Comparison of ENCODE assay signal across 1 cellular context in the genomic region with DNA sequence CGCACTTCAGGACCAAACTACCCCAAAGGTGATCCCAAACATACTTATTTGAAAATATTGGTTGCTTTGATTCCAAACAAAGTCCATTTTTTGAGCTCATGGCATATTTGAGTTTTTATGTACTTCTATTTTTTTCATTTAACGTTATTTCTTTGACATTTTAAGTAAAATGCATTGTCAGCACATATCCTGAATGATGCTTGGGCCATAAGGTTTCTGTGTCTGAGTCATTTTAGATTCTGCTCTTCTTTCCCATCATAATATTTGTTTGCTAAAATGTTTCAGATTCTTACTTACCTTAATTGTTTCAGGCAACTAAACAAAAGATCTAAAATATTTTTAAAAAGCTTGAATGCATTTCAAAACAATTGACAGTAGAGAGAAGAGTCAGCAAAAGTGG.
TF ChIP-seq lines count a peak whose summit lies in the region.

No MANE protein-coding gene starts in this region.

TF ChIP-seq in K562, 482 proteins besides CTCF, POLR2A, EP300 and RAD21 (continued from another document):
- no peak for TF ChIP-seq HNRNPH1 (optimal IDR thresholded peaks at IDR 0.05; ENCODE audit: low read depth, low read length)
- TF ChIP-seq, protein P1, sequence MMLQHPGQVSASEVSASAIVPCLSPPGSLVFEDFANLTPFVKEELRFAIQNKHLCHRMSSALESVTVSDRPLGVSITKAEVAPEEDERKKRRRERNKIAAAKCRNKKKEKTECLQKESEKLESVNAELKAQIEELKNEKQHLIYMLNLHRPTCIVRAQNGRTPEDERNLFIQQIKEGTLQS (IDR thresholded peaks at IDR 0.05): no peak
- TF ChIP-seq, protein P1 (CRISPR knock-in tag; conservative IDR thresholded peaks at IDR 0.05): no peak
- no peak for TF ChIP-seq RBBP5 (IDR thresholded peaks at IDR 0.05; ENCODE audit: borderline replicate concordance, insufficient read depth, low read length, poor library complexity, severe bottlenecking)
- TF ChIP-seq, protein P2, sequence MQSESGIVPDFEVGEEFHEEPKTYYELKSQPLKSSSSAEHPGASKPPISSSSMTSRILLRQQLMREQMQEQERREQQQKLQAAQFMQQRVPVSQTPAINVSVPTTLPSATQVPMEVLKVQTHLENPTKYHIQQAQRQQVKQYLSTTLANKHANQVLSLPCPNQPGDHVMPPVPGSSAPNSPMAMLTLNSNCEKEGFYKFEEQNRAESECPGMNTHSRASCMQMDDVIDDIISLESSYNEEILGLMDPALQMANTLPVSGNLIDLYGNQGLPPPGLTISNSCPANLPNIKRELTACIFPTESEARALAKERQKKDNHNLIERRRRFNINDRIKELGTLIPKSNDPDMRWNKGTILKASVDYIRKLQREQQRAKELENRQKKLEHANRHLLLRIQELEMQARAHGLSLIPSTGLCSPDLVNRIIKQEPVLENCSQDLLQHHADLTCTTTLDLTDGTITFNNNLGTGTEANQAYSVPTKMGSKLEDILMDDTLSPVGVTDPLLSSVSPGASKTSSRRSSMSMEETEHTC (IDR thresholded peaks at IDR 0.05): no peak
- no peak for TF ChIP-seq SMAD2 (IDR thresholded peaks at IDR 0.05; ENCODE audit: low read depth, low read length)
- no peak for TF ChIP-seq FOXJ2 (tag; IDR thresholded peaks at IDR 0.05)
- TF ChIP-seq, protein P3, sequence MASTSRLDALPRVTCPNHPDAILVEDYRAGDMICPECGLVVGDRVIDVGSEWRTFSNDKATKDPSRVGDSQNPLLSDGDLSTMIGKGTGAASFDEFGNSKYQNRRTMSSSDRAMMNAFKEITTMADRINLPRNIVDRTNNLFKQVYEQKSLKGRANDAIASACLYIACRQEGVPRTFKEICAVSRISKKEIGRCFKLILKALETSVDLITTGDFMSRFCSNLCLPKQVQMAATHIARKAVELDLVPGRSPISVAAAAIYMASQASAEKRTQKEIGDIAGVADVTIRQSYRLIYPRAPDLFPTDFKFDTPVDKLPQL (IDR thresholded peaks at IDR 0.05; ENCODE audit: extremely low read depth, insufficient read length): no peak
- no peak for TF ChIP-seq ETV5 (CRISPR knock-in tag; IDR thresholded peaks at IDR 0.05; ENCODE audit: low read depth)
TF ChIP-seq in K562: peak in this region for 7.
